In the genomic region with DNA sequence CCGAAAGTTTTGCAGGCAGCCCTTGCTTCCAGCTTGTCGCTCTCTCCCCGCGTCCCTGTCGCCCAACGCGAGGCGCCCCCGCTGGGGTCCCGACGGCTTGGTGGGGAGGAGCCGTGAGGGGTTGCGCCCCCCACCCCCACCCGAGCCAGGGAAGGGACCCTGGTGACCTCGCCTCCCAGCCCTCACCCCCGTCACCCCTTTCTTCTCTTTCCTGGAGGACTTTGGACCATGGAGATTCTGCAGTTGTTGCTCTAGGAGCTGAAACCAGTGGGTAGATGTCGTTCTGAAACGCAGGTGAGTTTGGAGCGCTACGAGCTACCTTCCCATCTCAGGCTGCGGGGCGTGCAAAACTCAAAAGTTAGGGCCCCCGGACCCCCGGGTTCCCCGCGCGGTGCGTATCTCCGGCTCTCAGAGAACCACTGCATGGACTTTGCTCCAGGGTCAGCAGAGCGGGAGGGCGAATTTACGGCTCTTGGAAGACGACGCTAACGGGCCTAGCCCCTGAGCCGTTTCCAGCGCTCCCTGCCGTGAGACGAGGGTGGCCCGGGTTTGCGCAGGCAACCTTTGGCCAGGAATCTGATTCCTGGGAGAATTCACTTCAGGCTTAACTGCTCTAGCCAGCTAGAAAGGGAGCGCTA, we compare ENCODE assay signal across 8 cellular contexts. TPM values are rescaled to one million over a fixed set of nuclear protein-coding genes. Genes with fewer than 3 reads are reported as not detected.
DNase-seq lines count a peak whose midpoint lies in the region; ATAC-seq and TF ChIP-seq lines count a peak whose summit lies in the region.

No MANE protein-coding gene starts in this region.

- no peak for ATAC-seq in activated naive CD8-positive, alpha-beta T cell treated with anti-CD3 and anti-CD28 coated beads, Interleukin-2, amount 50 U/mL, for 24 hours
- ATAC-seq in HG03045 (IDR thresholded peaks at IDR 0.05; ENCODE audit: unreplicated experiment): no peak

- DNase-seq in T-helper 1 cell: no peak
- peak; percentile 67 for DNase-seq in NCI-H2171 (lab: John Stamatoyannopoulos, UW)
- no peak for DNase-seq in activated naive CD8-positive, alpha-beta T cell treated with anti-CD3 and anti-CD28 coated beads, Interleukin-2, amount 50 U/mL, for 24 hours
- DNase-seq in right atrium auricular region (ENCODE audit: low spot score): no peak
- peak; percentile 83 for DNase-seq in posterior vena cava (ENCODE audit: low spot score)
- DNase-seq in erythroblast (lab: John Stamatoyannopoulos, UW): no peak

- TF ChIP-seq CTCF in right atrium auricular region (IDR thresholded peaks at IDR 0.05): no peak

- H3K27me3 Mint-ChIP-seq in T-helper 1 cell treated with Interleukin-12 subunit alpha and Interleukin-12 subunit beta and Interleukin-4 antibody, amounts not matched to agents 30 μg/mL and 1 μg/mL, for 36 hours (ENCODE audit: low read depth): peaks cover 46% of the 10 kb centered on the region
- H3K27me3 Mint-ChIP-seq in activated naive CD8-positive, alpha-beta T cell treated with anti-CD3 and anti-CD28 coated beads, Interleukin-2, amount 50 U/mL, for 24 hours: peaks cover 14% of the 10 kb centered on the region

- H3K27me3 ChIP-seq in right atrium auricular region: no peaks in the 10 kb centered on the region

- peaks cover 23% of the 10 kb centered on the region for H3K4me1 Mint-ChIP-seq in T-helper 1 cell treated with Interleukin-12 subunit alpha and Interleukin-12 subunit beta and Interleukin-4 antibody, amounts not matched to agents 30 μg/mL and 1 μg/mL, for 36 hours (ENCODE audit: low read depth)
- peaks cover 53% of the 10 kb centered on the region for H3K4me1 Mint-ChIP-seq in activated naive CD8-positive, alpha-beta T cell treated with anti-CD3 and anti-CD28 coated beads, Interleukin-2, amount 50 U/mL, for 24 hours

- H3K27ac Mint-ChIP-seq in T-helper 1 cell treated with Interleukin-12 subunit alpha and Interleukin-12 subunit beta and Interleukin-4 antibody, amounts not matched to agents 30 μg/mL and 1 μg/mL, for 36 hours: peak overlapping the region; percentile 78
- H3K27ac Mint-ChIP-seq in activated naive CD8-positive, alpha-beta T cell treated with anti-CD3 and anti-CD28 coated beads, Interleukin-2, amount 50 U/mL, for 24 hours: no peak overlapping the region

- TF ChIP-seq POLR2A in erythroblast (IDR thresholded peaks at IDR 0.05; ENCODE audit: low read length): no peak

- H3K36me3 Mint-ChIP-seq in T-helper 1 cell treated with Interleukin-12 subunit alpha and Interleukin-12 subunit beta and Interleukin-4 antibody, amounts not matched to agents 30 μg/mL and 1 μg/mL, for 36 hours (ENCODE audit: low read depth): peaks cover 6% of the 10 kb centered on the region
- H3K36me3 Mint-ChIP-seq in activated naive CD8-positive, alpha-beta T cell treated with anti-CD3 and anti-CD28 coated beads, Interleukin-2, amount 50 U/mL, for 24 hours (ENCODE audit: low read depth): peaks cover 2% of the 10 kb centered on the region

- no peaks in the 10 kb centered on the region for H3K9me3 Mint-ChIP-seq in T-helper 1 cell treated with Interleukin-12 subunit alpha and Interleukin-12 subunit beta and Interleukin-4 antibody, amounts not matched to agents 30 μg/mL and 1 μg/mL, for 36 hours
- H3K9me3 Mint-ChIP-seq in activated naive CD8-positive, alpha-beta T cell treated with anti-CD3 and anti-CD28 coated beads, Interleukin-2, amount 50 U/mL, for 24 hours: no peaks in the 10 kb centered on the region

- no peaks in the 10 kb centered on the region for H3K9me3 ChIP-seq in right atrium auricular region

- H3K36me3 ChIP-seq in right atrium auricular region: no peaks in the 10 kb centered on the region

- intact Hi-C loops in posterior vena cava (cut with DNase I): loop anchor here in 1 of 2 donors (10.0 kb wide), 1 partner anchor 92 kb away; no protein-coding TSS in a partner anchor

- peak overlapping the region; percentile 82 for H3K4me3 Mint-ChIP-seq in T-helper 1 cell treated with Interleukin-12 subunit alpha and Interleukin-12 subunit beta and Interleukin-4 antibody, amounts not matched to agents 30 μg/mL and 1 μg/mL, for 36 hours
- H3K4me3 Mint-ChIP-seq in activated naive CD8-positive, alpha-beta T cell treated with anti-CD3 and anti-CD28 coated beads, Interleukin-2, amount 50 U/mL, for 24 hours: peak overlapping the region; percentile 71

- peak overlapping the region; percentile 75 to 80 for H3K4me3 ChIP-seq in right atrium auricular region

- H3K4me1 ChIP-seq in right atrium auricular region: peaks cover 0 to 26% of the 10 kb centered on the region in 2 donors

- peak overlapping the region in 1 of 2 donors; percentile 55 for H3K27ac ChIP-seq in right atrium auricular region

RNA-seq across cellular contexts. Expression of a gene that starts 0.7 kb away (rescaled TPM):
- total RNA-seq in right atrium auricular region: 1 to 10 TPM; 1.7 to 3.2 TPM
- 1 to 10 TPM; 9.5 to 9.7 TPM for total RNA-seq in posterior vena cava

Comparison
In these comparisons a context has a peak if more than half of its experiments do, and no peak if none do; other contexts are left out.
1. DNase-seq: peak in NCI-H2171 (single experiment) and posterior vena cava (single experiment); none in T-helper 1 cell (0 of 5), activated naive CD8-positive, alpha-beta T cell treated with anti-CD3 and anti-CD28 coated beads, Interleukin-2, amount 50 U/mL, for 24 hours (single experiment), right atrium auricular region (single experiment) and erythroblast (0 of 2).